Comparison of ENCODE assay signal across 12 cellular contexts in genomic region chr18:48749768-48750167, GRCh38.
DNase-seq lines count a peak whose midpoint lies in the region; ATAC-seq and TF ChIP-seq lines count a peak whose summit lies in the region.
"Had no signal": no experiment of that assay in that cellular context is flagged by ENCODE, and none has a peak within 500 bp of the region (broad histone marks: within the 10 kb centered on the region; RNA-seq: fewer than 3 reads in every experiment).

No MANE protein-coding gene starts in this region.

- H3K4me1 ChIP-seq in smooth muscle cell (ENCODE audit: low read depth): no peaks in the 10 kb centered on the region
- H3K4me1 ChIP-seq: colonic mucosa had no signal

- H3K9me3 ChIP-seq in smooth muscle cell (replicated peaks; ENCODE audit: low read depth): no peaks in the 10 kb centered on the region
- H3K9me3 ChIP-seq: colonic mucosa had no signal

- no peak overlapping the region for H3K4me2 ChIP-seq in smooth muscle cell

- DNase-seq in EL (peak; percentile 49), dermis blood vessel endothelial cell (peak; percentile 52), kidney glomerular epithelial cell (lab: John Stamatoyannopoulos, UW) (peak; percentile 69), smooth muscle cell (lab: John Stamatoyannopoulos, UW; ENCODE audit: unreplicated experiment) (no peak), NCI-H1930 (lab: John Stamatoyannopoulos, UW) (no peak), NCI-H526 treated with DMSO at 0.1 percent for 48 hours (lab: John Stamatoyannopoulos, UW) (no peak), GM13977 (ENCODE audit: low spot score) (no peak)
- DNase-seq: activated T-cell treated with anti-CD3 and anti-CD28 coated beads, Interleukin-2, amount 50 U/mL, for 24 hours; colonic mucosa; NCI-H2029 treated with DMSO at 0.1 percent for 48 hours; OCI-M1 had no signal

- H3K27me3 ChIP-seq in smooth muscle cell (ENCODE audit: low read depth): no peaks in the 10 kb centered on the region
- H3K27me3 ChIP-seq: colonic mucosa had no signal

- H3K27ac ChIP-seq in smooth muscle cell (ENCODE audit: low read depth): peak overlapping the region; percentile 69
- H3K27ac ChIP-seq: colonic mucosa had no signal

- peaks cover 17% of the 10 kb centered on the region for H3K79me2 ChIP-seq in smooth muscle cell (ENCODE audit: low read depth)

- peak overlapping the region; percentile 39 for H3K9ac ChIP-seq in smooth muscle cell (ENCODE audit: low read depth)

- in situ Hi-C loops in GM13977 (cut with MboI; ENCODE audit: low pct_unique_long_range_greater_than_20kb, low sequenced_read_pairs, unreplicated experiment): no loop called here

- H4K20me1 ChIP-seq in smooth muscle cell (ENCODE audit: low read depth): no peaks in the 10 kb centered on the region

- H3K4me3 ChIP-seq in smooth muscle cell: no peak overlapping the region
- H3K4me3 ChIP-seq: colonic mucosa had no signal

- WGBS in smooth muscle cell (ENCODE audit: low lambda C conversion rate): 78% methylated on average over 13 of the region's 13 CpGs

- TF ChIP-seq CTCF in smooth muscle cell (IDR thresholded peaks at IDR 0.05; ENCODE audit: borderline replicate concordance, insufficient read depth, poor library complexity, severe bottlenecking): no peak
- no peak for TF ChIP-seq CTCF in GM13977 (IDR thresholded peaks at IDR 0.05; ENCODE audit: extremely low read depth, insufficient read depth, missing control alignments)

- H3K36me3 ChIP-seq in smooth muscle cell (ENCODE audit: low read depth): no peaks in the 10 kb centered on the region
- H3K36me3 ChIP-seq: colonic mucosa had no signal

- ATAC-seq in HG02763 (IDR thresholded peaks at IDR 0.05; ENCODE audit: unreplicated experiment): no peak

- no peak overlapping the region for H2AFZ ChIP-seq in smooth muscle cell (ENCODE audit: low read depth)

- H3F3A ChIP-seq in smooth muscle cell (ENCODE audit: low read depth): peaks cover 9% of the 10 kb centered on the region

Comparison
In these comparisons a context has a peak if more than half of its experiments do, and no peak if none do; other contexts are left out.
1. DNase-seq: peak in EL (single experiment), dermis blood vessel endothelial cell (single experiment) and kidney glomerular epithelial cell (single experiment); none in smooth muscle cell (single experiment), NCI-H1930 (0 of 2), NCI-H526 treated with DMSO at 0.1 percent for 48 hours (single experiment) and GM13977 (single experiment).